In the genomic region with DNA sequence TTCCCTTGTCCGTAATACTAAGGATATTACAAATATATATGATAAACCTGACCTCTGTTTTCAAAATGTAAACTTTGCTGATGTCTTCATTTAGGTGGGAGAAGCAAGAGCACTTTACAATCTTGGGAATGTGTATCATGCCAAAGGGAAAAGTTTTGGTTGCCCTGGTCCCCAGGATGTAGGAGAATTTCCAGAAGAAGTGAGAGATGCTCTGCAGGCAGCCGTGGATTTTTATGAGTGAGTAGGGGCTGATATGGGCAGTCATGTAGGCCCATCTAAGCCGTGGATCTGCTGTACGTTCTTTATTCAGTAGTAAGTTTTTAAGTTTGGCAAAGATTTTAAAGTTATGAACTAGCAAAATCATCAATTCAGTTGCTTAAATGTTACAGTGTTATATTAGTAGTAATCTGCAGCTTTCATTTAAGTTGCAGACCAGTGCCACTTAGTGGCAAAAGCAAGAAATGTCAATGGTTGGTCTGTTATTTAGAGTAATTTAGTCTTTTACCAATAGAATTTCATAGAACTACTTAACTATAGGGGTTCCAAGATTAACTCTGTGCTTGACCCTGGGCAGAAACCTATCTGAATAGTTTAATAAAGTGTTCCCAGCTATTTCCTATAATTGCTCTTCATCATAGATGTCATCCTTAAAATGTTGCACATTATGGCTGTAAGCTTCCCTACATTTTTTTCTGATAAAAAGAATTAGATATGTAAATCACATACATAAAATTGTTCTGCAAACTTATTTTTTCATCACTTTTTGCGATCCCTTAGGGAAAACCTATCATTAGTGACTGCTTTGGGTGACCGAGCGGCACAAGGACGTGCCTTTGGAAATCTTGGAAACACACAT, we compare ENCODE assay signal across 8 cellular contexts. TPM values are rescaled to one million over a fixed set of nuclear protein-coding genes. Genes with fewer than 3 reads are reported as not detected.
DNase-seq lines count a peak whose midpoint lies in the region; ATAC-seq and TF ChIP-seq lines count a peak whose summit lies in the region.

No MANE protein-coding gene starts in this region.

- peak; percentile 70 for ATAC-seq in activated CD8-positive, alpha-beta memory T cell treated with anti-CD3 and anti-CD28 coated beads, Interleukin-2, amount 10 ng/mL, durations not matched to agents 7 days and 5 days
- peak; percentile 52 for ATAC-seq in HG02623 (IDR thresholded peaks at IDR 0.05; ENCODE audit: unreplicated experiment)
- peak; percentile 81 for ATAC-seq in activated CD8-positive, alpha-beta T cell treated with anti-CD3 and anti-CD28 coated beads for 36 hours

- intact Hi-C loops in activated CD8-positive, alpha-beta T cell treated with anti-CD3 and anti-CD28 coated beads for 36 hours (cut with micrococcal nuclease): loop anchor here (1.0 kb wide), 1 partner anchor 70 kb away; no protein-coding TSS in a partner anchor
- intact Hi-C loops in prostate gland (cut with DNase I): loop anchor here (1.0 kb wide), 1 partner anchor 70 kb away; no protein-coding TSS in a partner anchor

- peaks cover 8% of the 10 kb centered on the region for H3K36me3 Mint-ChIP-seq in activated CD8-positive, alpha-beta memory T cell treated with anti-CD3 and anti-CD28 coated beads, Interleukin-2, amount 10 ng/mL, durations not matched to agents 7 days and 5 days
- no peaks in the 10 kb centered on the region for H3K36me3 Mint-ChIP-seq in activated CD8-positive, alpha-beta T cell treated with anti-CD3 and anti-CD28 coated beads for 36 hours (ENCODE audit: low read depth)
- H3K36me3 Mint-ChIP-seq in glutamatergic neuron (ENCODE audit: unreplicated experiment): no peaks in the 10 kb centered on the region

- H3K9me3 Mint-ChIP-seq in activated CD8-positive, alpha-beta memory T cell treated with anti-CD3 and anti-CD28 coated beads, Interleukin-2, amount 10 ng/mL, durations not matched to agents 7 days and 5 days (ENCODE audit: low read depth): no peaks in the 10 kb centered on the region
- no peaks in the 10 kb centered on the region for H3K9me3 Mint-ChIP-seq in activated CD8-positive, alpha-beta T cell treated with anti-CD3 and anti-CD28 coated beads for 36 hours
- no peaks in the 10 kb centered on the region for H3K9me3 Mint-ChIP-seq in glutamatergic neuron (ENCODE audit: unreplicated experiment)

- no peak overlapping the region for H3K27ac ChIP-seq in prostate gland

- H3K9me3 ChIP-seq in prostate gland: no peaks in the 10 kb centered on the region

- POLR2A ChIA-PET in activated CD8-positive, alpha-beta T cell treated with anti-CD3 and anti-CD28 coated beads for 36 hours (lab: Charles Lee): no interaction called here

- CTCF ChIA-PET in activated CD8-positive, alpha-beta memory T cell treated with anti-CD3 and anti-CD28 coated beads, Interleukin-2, amount 10 ng/mL, durations not matched to agents 7 days and 5 days (lab: Charles Lee): interaction anchor here (0.9 to 7.6 kb wide), 12 partner anchors 8 to 215 kb away, joined by 3 to 160 read pairs (median 5); a partner anchor contains a TSS
- CTCF ChIA-PET in activated CD8-positive, alpha-beta T cell treated with anti-CD3 and anti-CD28 coated beads for 36 hours (lab: Charles Lee): interaction anchor here (0.7 to 9.4 kb wide), 21 partner anchors 8 to 122 kb away, joined by 3 to 184 read pairs (median 4); no protein-coding TSS in a partner anchor

- H3K4me3 Mint-ChIP-seq in activated CD8-positive, alpha-beta memory T cell treated with anti-CD3 and anti-CD28 coated beads, Interleukin-2, amount 10 ng/mL, durations not matched to agents 7 days and 5 days: no peak overlapping the region
- H3K4me3 Mint-ChIP-seq in activated CD8-positive, alpha-beta T cell treated with anti-CD3 and anti-CD28 coated beads for 36 hours: no peak overlapping the region
- no peak overlapping the region for H3K4me3 Mint-ChIP-seq in glutamatergic neuron (ENCODE audit: unreplicated experiment)

- H3K4me1 Mint-ChIP-seq in activated CD8-positive, alpha-beta memory T cell treated with anti-CD3 and anti-CD28 coated beads, Interleukin-2, amount 10 ng/mL, durations not matched to agents 7 days and 5 days: no peaks in the 10 kb centered on the region
- no peaks in the 10 kb centered on the region for H3K4me1 Mint-ChIP-seq in activated CD8-positive, alpha-beta T cell treated with anti-CD3 and anti-CD28 coated beads for 36 hours (ENCODE audit: low read depth)
- H3K4me1 Mint-ChIP-seq in glutamatergic neuron (ENCODE audit: low read depth, unreplicated experiment): no peaks in the 10 kb centered on the region

- TF ChIP-seq POLR2A in prostate gland (IDR thresholded peaks at IDR 0.05): no peak

- H3K36me3 ChIP-seq in prostate gland: no peaks in the 10 kb centered on the region

- H3K4me3 ChIP-seq in prostate gland: no peak overlapping the region

- H3K27ac Mint-ChIP-seq in activated CD8-positive, alpha-beta memory T cell treated with anti-CD3 and anti-CD28 coated beads, Interleukin-2, amount 10 ng/mL, durations not matched to agents 7 days and 5 days: no peak overlapping the region
- H3K27ac Mint-ChIP-seq in activated CD8-positive, alpha-beta T cell treated with anti-CD3 and anti-CD28 coated beads for 36 hours: no peak overlapping the region
- no peak overlapping the region for H3K27ac Mint-ChIP-seq in glutamatergic neuron (ENCODE audit: unreplicated experiment)

- H3K27me3 ChIP-seq in prostate gland (replicated peaks; ENCODE audit: insufficient read depth): no peaks in the 10 kb centered on the region

- 62% methylated on average over 8 of the region's 8 CpGs for WGBS in prostate gland

- no peaks in the 10 kb centered on the region for H3K4me1 ChIP-seq in prostate gland (replicated peaks)

- peak; percentile 52 for DNase-seq in activated CD8-positive, alpha-beta memory T cell treated with anti-CD3 and anti-CD28 coated beads, Interleukin-2, amount 10 ng/mL, durations not matched to agents 7 days and 5 days
- no peak for DNase-seq in activated CD8-positive, alpha-beta memory T cell treated with anti-CD3 and anti-CD28 coated beads, Interleukin-2, amount 50 U/mL, for 48 hours
- DNase-seq in NCI-H2227 treated with DMSO at 0.1 percent for 48 hours (lab: John Stamatoyannopoulos, UW): peak; percentile 55
- DNase-seq in activated CD8-positive, alpha-beta T cell treated with anti-CD3 and anti-CD28 coated beads for 36 hours: peak; percentile 42
- no peak for DNase-seq in glutamatergic neuron
- peak; percentile 29 for DNase-seq in prostate gland (ENCODE audit: low spot score)
- DNase-seq in NK-92 treated with Interleukin-12 subunit alpha and Interleukin-12 subunit beta, amount 100 ng/mL, for 24 hours (lab: John Stamatoyannopoulos, UW): no peak

- TF ChIP-seq CTCF in activated CD8-positive, alpha-beta T cell treated with anti-CD3 and anti-CD28 coated beads for 36 hours (IDR thresholded peaks at IDR 0.05): peak; percentile 59
- TF ChIP-seq CTCF in glutamatergic neuron (IDR thresholded peaks at IDR 0.05; ENCODE audit: partially characterized antibody, unreplicated experiment) (peak; percentile 60), prostate gland (IDR thresholded peaks at IDR 0.05) (peak; percentile 12 to 81 (median 72))

- no peaks in the 10 kb centered on the region for H3K27me3 Mint-ChIP-seq in activated CD8-positive, alpha-beta memory T cell treated with anti-CD3 and anti-CD28 coated beads, Interleukin-2, amount 10 ng/mL, durations not matched to agents 7 days and 5 days
- H3K27me3 Mint-ChIP-seq in activated CD8-positive, alpha-beta T cell treated with anti-CD3 and anti-CD28 coated beads for 36 hours: no peaks in the 10 kb centered on the region
- peaks cover 2% of the 10 kb centered on the region for H3K27me3 Mint-ChIP-seq in glutamatergic neuron (ENCODE audit: unreplicated experiment)

RNA-seq across cellular contexts. Expression of a gene that starts 21.3 kb away (rescaled TPM):
- total RNA-seq in activated CD8-positive, alpha-beta memory T cell treated with anti-CD3 and anti-CD28 coated beads, Interleukin-2, amount 10 ng/mL, durations not matched to agents 7 days and 5 days: 10 to 100 TPM; 30.8 to 47.3 TPM
- total RNA-seq in activated CD8-positive, alpha-beta T cell treated with anti-CD3 and anti-CD28 coated beads for 36 hours: 10 to 100 TPM; 10.6 to 11.1 TPM
- total RNA-seq in glutamatergic neuron (ENCODE audit: unreplicated experiment) (14.4 TPM), prostate gland (10 to 100 TPM; 10.6 to 10.7 TPM)

RNA-seq across cellular contexts. Expression of a gene that starts 41.2 kb away (rescaled TPM):
- not detected for total RNA-seq in activated CD8-positive, alpha-beta memory T cell treated with anti-CD3 and anti-CD28 coated beads, Interleukin-2, amount 10 ng/mL, durations not matched to agents 7 days and 5 days
- total RNA-seq in activated CD8-positive, alpha-beta T cell treated with anti-CD3 and anti-CD28 coated beads for 36 hours: not detected
- total RNA-seq in glutamatergic neuron (ENCODE audit: unreplicated experiment) (not detected), prostate gland (1 to 10 TPM in 1 of 2 donors, not detected in 1; 1.4 TPM)

Comparison
In these comparisons a context has a peak if more than half of its experiments do, and no peak if none do; other contexts are left out.
1. DNase-seq: peak in activated CD8-positive, alpha-beta memory T cell treated with anti-CD3 and anti-CD28 coated beads, Interleukin-2, amount 10 ng/mL, durations not matched to agents 7 days and 5 days (single experiment), NCI-H2227 treated with DMSO at 0.1 percent for 48 hours (single experiment), activated CD8-positive, alpha-beta T cell treated with anti-CD3 and anti-CD28 coated beads for 36 hours (single experiment) and prostate gland (single experiment); none in activated CD8-positive, alpha-beta memory T cell treated with anti-CD3 and anti-CD28 coated beads, Interleukin-2, amount 50 U/mL, for 48 hours (single experiment), glutamatergic neuron (single experiment) and NK-92 treated with Interleukin-12 subunit alpha and Interleukin-12 subunit beta, amount 100 ng/mL, for 24 hours (single experiment).
2. Peak in every context shown above with its lines, with median percentiles within 50 percentile points of each other: ATAC-seq and CTCF ChIP-seq.